1 cellular context compared by ENCODE assay signal in the genomic region with DNA sequence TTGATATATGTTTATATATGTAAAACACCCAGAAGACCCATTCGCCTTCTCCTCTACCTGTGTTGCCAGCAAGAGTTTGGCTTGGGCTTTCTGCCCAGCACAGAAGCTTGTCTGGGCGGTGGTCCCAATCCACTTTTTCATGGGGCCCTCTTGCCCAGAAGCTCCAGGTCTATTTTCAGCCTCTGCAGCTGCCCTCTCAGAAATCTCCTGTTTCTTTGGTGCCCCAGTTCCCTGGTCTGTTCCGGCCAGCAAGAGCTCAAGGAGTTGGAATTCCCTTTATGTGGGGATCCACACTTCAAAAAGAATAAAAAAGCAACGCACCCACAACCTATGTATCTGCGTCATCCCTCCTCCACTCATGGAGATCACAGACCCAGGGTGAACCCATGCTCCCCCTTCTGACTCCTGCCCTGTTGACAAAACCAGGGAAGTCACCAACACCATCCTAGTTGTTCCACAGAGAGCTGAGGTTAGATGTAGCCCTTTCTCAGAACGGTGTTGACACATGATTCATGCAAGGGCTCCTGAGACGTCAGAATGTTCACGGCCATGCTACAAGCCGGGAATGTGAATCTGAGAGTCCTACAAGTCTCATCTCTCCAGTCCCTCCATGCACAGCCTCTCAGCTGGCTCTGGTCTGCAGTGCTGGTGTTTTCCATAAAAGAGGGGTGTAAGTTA.
A peak's percentile ranks its signal among the peaks of the same experiment; 100 is the strongest.
TF ChIP-seq lines count a peak whose summit lies in the region.

No MANE protein-coding gene starts in this region.

TF ChIP-seq in HepG2, 621 proteins besides CTCF, POLR2A, EP300 and RAD21 (continued from another document):
- TF ChIP-seq JARID2 (CRISPR knock-in tag; IDR thresholded peaks at IDR 0.05; ENCODE audit: insufficient replicate concordance) (no peak), NCOA5 (CRISPR knock-in tag; IDR thresholded peaks at IDR 0.05) (no peak), ZNF550 (CRISPR knock-in tag; IDR thresholded peaks at IDR 0.05; ENCODE audit: borderline replicate concordance) (no peak), FOXA1 (IDR thresholded peaks at IDR 0.05) (no peak), FOXA1 (CRISPR knock-in tag; IDR thresholded peaks at IDR 0.05) (peak; percentile 59), ZNF615 (CRISPR knock-in tag; IDR thresholded peaks at IDR 0.05; ENCODE audit: borderline replicate concordance) (no peak)
